Comparison of ENCODE assay signal across 9 cellular contexts in genomic region chr14:35374273-35374681, GRCh38. TPM values are rescaled to one million over a fixed set of nuclear protein-coding genes. Genes with fewer than 3 reads are reported as not detected.
DNase-seq lines count a peak whose midpoint lies in the region; ATAC-seq and TF ChIP-seq lines count a peak whose summit lies in the region.
"Had no signal": no experiment of that assay in that cellular context is flagged by ENCODE, and none has a peak within 500 bp of the region (broad histone marks: within the 10 kb centered on the region; RNA-seq: fewer than 3 reads in every experiment).

No MANE protein-coding gene starts in this region.

- TF ChIP-seq CTCF in Panc1 (IDR thresholded peaks at IDR 0.05) (no peak), fibroblast of the aortic adventitia (IDR thresholded peaks at IDR 0.05; ENCODE audit: insufficient read depth, low read length) (no peak)

- peak overlapping the region; percentile 77 for H3K27ac ChIP-seq in Panc1 (ENCODE audit: low read length)

- intact Hi-C loops in Panc1 (cut with micrococcal nuclease; ENCODE audit: unreplicated experiment), result no loop called here
- intact Hi-C loops in sciatic nerve (cut with DNase I), result no loop called here

- BruUV-seq in Panc1 (replicated peaks; lab: Mats Ljungman, UMichigan), result no TSS peak

- H3K9me3 ChIP-seq in Panc1 (ENCODE audit: control insufficient read depth, insufficient read depth, low read depth, low read length), result no peaks in the 10 kb centered on the region

- peak; percentile 42 for ATAC-seq in Panc1
- ATAC-seq in sciatic nerve, result peak; percentile 78
- no peak for ATAC-seq in GM18909 (IDR thresholded peaks at IDR 0.05; ENCODE audit: poor library complexity, unreplicated experiment)
- ATAC-seq in GM19467 (IDR thresholded peaks at IDR 0.05; ENCODE audit: unreplicated experiment), result no peak

- DNase-seq in GF-D8 (lab: John Stamatoyannopoulos, UW) (peak; percentile 72), Panc1 (ENCODE audit: low read depth, low spot score) (peak; percentile 50), fibroblast of the aortic adventitia (ENCODE audit: low read depth) (peak; percentile 99), sciatic nerve (ENCODE audit: low spot score) (no peak), NCI-H1436 (lab: John Stamatoyannopoulos, UW) (no peak), amygdala (lab: John Stamatoyannopoulos, UW) (no peak)
- DNase-seq: KG1 had no signal

- no peaks in the 10 kb centered on the region for H3K36me3 ChIP-seq in Panc1 (ENCODE audit: control insufficient read depth, insufficient read depth, low read length)

- H3K4me1 ChIP-seq in Panc1 (ENCODE audit: control insufficient read depth, insufficient read depth, low read length), result peaks cover 5% of the 10 kb centered on the region

- in situ Hi-C loops in Panc1 (cut with HindIII; ENCODE audit: low pct_unique_long_range_greater_than_20kb, low sequenced_read_pairs), result no loop called here

- CTCF ChIA-PET in Panc1 (lab: Charles Lee), result interaction anchor here (0.6 kb wide), 1 partner anchor 22 kb away, joined by 4 read pairs; no protein-coding TSS in a partner anchor

- no peaks in the 10 kb centered on the region for H3K27me3 ChIP-seq in Panc1 (ENCODE audit: control insufficient read depth, insufficient read depth, low read length)

- no peak overlapping the region for H3K4me3 ChIP-seq in Panc1 (ENCODE audit: low read depth in 2 of 2, low read length in 2 of 2)
- H3K4me3 ChIP-seq in fibroblast of the aortic adventitia (ENCODE audit: low read depth, low read length), result no peak overlapping the region

- POLR2A ChIA-PET in Panc1 (lab: Charles Lee), result interaction anchor here (0.6 to 0.7 kb wide), 2 partner anchors 10 to 58 kb away, joined by 10 to 12 read pairs; no protein-coding TSS in a partner anchor

RNA-seq across cellular contexts. Expression of gene NFKBIA, which starts 30.3 kb away (rescaled TPM):
- 99.4 TPM for total RNA-seq in Panc1 (2021; ENCODE audit: unreplicated experiment)
- polyA plus RNA-seq in Panc1 (2012; ENCODE audit: insufficient read length), result 121 TPM
- total RNA-seq in fibroblast of the aortic adventitia (ENCODE audit: low replicate concordance), result 34.1 and 86.6 TPM in 2 replicates
- total RNA-seq in sciatic nerve, result 177 TPM

Comparison
In these comparisons a context has a peak if more than half of its experiments do, and no peak if none do; other contexts are left out.
1. DNase-seq: peak in GF-D8 (single experiment), Panc1 (single experiment) and fibroblast of the aortic adventitia (single experiment); none in sciatic nerve (single experiment), NCI-H1436 (single experiment) and amygdala (0 of 56).
2. ATAC-seq: peak in Panc1 (single experiment) and sciatic nerve (single experiment); none in GM18909 (single experiment) and GM19467 (single experiment).